ENCODE assay signal across 9 cellular contexts in the genomic region with DNA sequence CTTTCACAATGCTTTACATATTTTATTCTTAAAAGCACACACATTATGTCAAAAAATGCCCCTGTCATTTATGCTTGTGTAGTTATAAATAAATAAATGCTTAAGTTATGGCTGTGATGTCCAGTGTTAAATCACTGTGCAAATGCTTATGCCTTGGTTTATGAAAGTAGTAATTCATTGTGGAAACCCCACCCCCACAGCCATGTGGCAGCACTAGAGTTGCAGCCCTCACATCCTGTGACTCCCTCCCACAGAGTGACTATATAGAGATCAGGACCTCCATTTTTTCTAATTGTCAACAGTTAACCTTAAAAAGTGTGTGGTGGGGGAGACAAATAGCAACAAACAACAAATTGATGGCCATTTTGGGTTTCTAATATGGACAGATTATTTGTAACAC. TPM values are rescaled to one million over a fixed set of nuclear protein-coding genes. Genes with fewer than 3 reads are reported as not detected.
DNase-seq lines count a peak whose midpoint lies in the region; ATAC-seq and TF ChIP-seq lines count a peak whose summit lies in the region.
"Had no signal": no experiment of that assay in that cellular context is flagged by ENCODE, and none has a peak within 500 bp of the region (broad histone marks: within the 10 kb centered on the region; RNA-seq: fewer than 3 reads in every experiment).

No MANE protein-coding gene starts in this region.

- H3K9me3 ChIP-seq in hepatocyte (ENCODE audit: low read depth), result no peaks in the 10 kb centered on the region

- no peak overlapping the region for H3K27ac ChIP-seq in hepatocyte

- ATAC-seq in GM19023 (IDR thresholded peaks at IDR 0.05; ENCODE audit: unreplicated experiment) (no peak), HG03159 (IDR thresholded peaks at IDR 0.05; ENCODE audit: unreplicated experiment) (no peak)

- H3K79me2 ChIP-seq in hepatocyte, result no peaks in the 10 kb centered on the region

- no peak for TF ChIP-seq CTCF in hepatocyte (IDR thresholded peaks at IDR 0.05; ENCODE audit: poor library complexity)

- DNase-seq in GM19238 (ENCODE audit: insufficient read length, low spot score) (peak; percentile 62), T follicular helper cell (ENCODE audit: low read depth) (peak; percentile 41), NCI-H526 treated with DMSO at 0.1 percent for 48 hours (lab: John Stamatoyannopoulos, UW) (no peak), hepatocyte (ENCODE audit: low spot score) (no peak)
- DNase-seq in activated effector memory CD4-positive, alpha-beta T cell treated with anti-CD3 and anti-CD28 coated beads, Interleukin-2, amount 50 U/mL, for 16 hours, result peak; percentile 87
- DNase-seq in stimulated activated CD4-positive, alpha-beta T cell treated with anti-CD3 and anti-CD28 coated beads, TNF-alpha, amount 100 ng/mL, for 4 hours (ENCODE audit: low read depth in 3 of 3), result peak in 2 of 3 experiments; percentile 55 to 57

- no peak overlapping the region for H3K4me3 ChIP-seq in hepatocyte

- H3K4me2 ChIP-seq in hepatocyte, result no peak overlapping the region

- H2AFZ ChIP-seq in hepatocyte, result no peak overlapping the region

- H3K27me3 ChIP-seq in hepatocyte, result peaks cover 44% of the 10 kb centered on the region

- H3K4me1 ChIP-seq in hepatocyte (ENCODE audit: insufficient read depth), result no peaks in the 10 kb centered on the region

- no peaks in the 10 kb centered on the region for H3K9me2 ChIP-seq in hepatocyte (replicated peaks; ENCODE audit: insufficient read depth)

- no peaks in the 10 kb centered on the region for H3K36me3 ChIP-seq in hepatocyte (replicated peaks; ENCODE audit: insufficient read depth, low read depth)

- H4K20me1 ChIP-seq in hepatocyte (ENCODE audit: insufficient read depth, poor library complexity, severe bottlenecking), result no peaks in the 10 kb centered on the region

RNA-seq across cellular contexts. Expression of gene SKAP1, which starts 2.4 kb away (rescaled TPM):
- total RNA-seq in hepatocyte, result 1.8 and 3.0 TPM in 2 replicates
- polyA plus RNA-seq in hepatocyte, result 1.4 and 4.1 TPM in 2 replicates
- total RNA-seq: pulmonary artery endothelial cell had no signal

Comparison
In these comparisons a context has a peak if more than half of its experiments do, and no peak if none do; other contexts are left out.
1. DNase-seq: peak in GM19238 (single experiment), T follicular helper cell (single experiment), activated effector memory CD4-positive, alpha-beta T cell treated with anti-CD3 and anti-CD28 coated beads, Interleukin-2, amount 50 U/mL, for 16 hours (single experiment) and stimulated activated CD4-positive, alpha-beta T cell treated with anti-CD3 and anti-CD28 coated beads, TNF-alpha, amount 100 ng/mL, for 4 hours (2 of 3); none in NCI-H526 treated with DMSO at 0.1 percent for 48 hours (single experiment) and hepatocyte (single experiment).